23 cellular contexts compared by ENCODE assay signal in the genomic region with DNA sequence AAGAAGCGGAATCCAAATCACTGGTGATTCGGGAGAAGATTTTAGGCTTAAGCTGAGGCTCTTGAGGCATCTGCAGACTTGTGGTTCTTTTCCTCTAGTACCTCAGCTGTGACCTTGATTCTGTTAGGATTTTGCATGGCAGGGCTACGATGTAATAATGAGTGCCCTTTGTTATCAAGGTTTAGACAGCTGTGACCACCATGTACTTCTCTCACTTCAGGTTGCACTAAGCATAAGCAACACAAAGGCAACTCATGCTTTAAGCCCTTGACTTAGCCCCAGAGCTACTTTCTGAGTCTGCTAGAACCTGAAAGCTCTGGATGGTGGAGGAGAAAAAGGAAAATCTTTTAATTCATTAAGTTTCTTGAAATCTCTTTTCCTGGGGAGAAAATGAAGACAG.
"Had no signal": no experiment of that assay in that cellular context is flagged by ENCODE, and none has a peak within 500 bp of the region (broad histone marks: within the 10 kb centered on the region; RNA-seq: fewer than 3 reads in every experiment).

No MANE protein-coding gene starts in this region.

- H3K4me3 Mint-ChIP-seq: effector memory CD8-positive, alpha-beta T cell; immature natural killer cell; naive thymus-derived CD4-positive, alpha-beta T cell; nephron progenitor cell; stimulated activated naive B cell treated with anti-CD40 and anti-IgM and Interleukin-4, amounts not matched to agents 10 μg/mL and 1 μg/mL and 100 μg/mL, for 72 hours; stimulated activated naive CD8-positive, alpha-beta T cell treated with anti-CD3 and anti-CD28 coated beads, Interleukin-15, amount 100 ng/mL, for 72 hours had no signal

- ATAC-seq: effector memory CD8-positive, alpha-beta T cell; gastroesophageal sphincter; left cardiac atrium; left ventricle myocardium superior; naive thymus-derived CD4-positive, alpha-beta T cell; sciatic nerve; stimulated activated naive B cell treated with anti-CD40 and anti-IgM and Interleukin-4, amounts not matched to agents 10 μg/mL and 1 μg/mL and 100 μg/mL, for 72 hours; stimulated activated naive CD8-positive, alpha-beta T cell treated with anti-CD3 and anti-CD28 coated beads, Interleukin-15, amount 100 ng/mL, for 72 hours had no signal

- H3K4me1 Mint-ChIP-seq: immature natural killer cell; naive thymus-derived CD4-positive, alpha-beta T cell; nephron progenitor cell; stimulated activated naive B cell treated with anti-CD40 and anti-IgM and Interleukin-4, amounts not matched to agents 10 μg/mL and 1 μg/mL and 100 μg/mL, for 72 hours; stimulated activated naive CD8-positive, alpha-beta T cell treated with anti-CD3 and anti-CD28 coated beads, Interleukin-15, amount 100 ng/mL, for 72 hours had no signal

- H3K27me3 ChIP-seq: esophagus squamous epithelium, gastroesophageal sphincter, neutrophil, spleen, testis, tibial nerve had no signal

- H3K27ac Mint-ChIP-seq: effector memory CD8-positive, alpha-beta T cell; immature natural killer cell; naive thymus-derived CD4-positive, alpha-beta T cell; nephron progenitor cell; stimulated activated naive B cell treated with anti-CD40 and anti-IgM and Interleukin-4, amounts not matched to agents 10 μg/mL and 1 μg/mL and 100 μg/mL, for 72 hours; stimulated activated naive CD8-positive, alpha-beta T cell treated with anti-CD3 and anti-CD28 coated beads, Interleukin-15, amount 100 ng/mL, for 72 hours had no signal

- H3K36me3 ChIP-seq: esophagus squamous epithelium, gastroesophageal sphincter, neutrophil, spleen, tibial nerve had no signal

- H3K36me3 Mint-ChIP-seq: naive thymus-derived CD4-positive, alpha-beta T cell; stimulated activated naive B cell treated with anti-CD40 and anti-IgM and Interleukin-4, amounts not matched to agents 10 μg/mL and 1 μg/mL and 100 μg/mL, for 72 hours had no signal

- H3K4me3 ChIP-seq: esophagus squamous epithelium, gastroesophageal sphincter, lung, spleen, testis, tibial nerve had no signal

- H3K4me1 ChIP-seq: esophagus squamous epithelium, gastroesophageal sphincter, spleen, testis, tibial nerve had no signal

- H3K27ac ChIP-seq: esophagus squamous epithelium, gastroesophageal sphincter, neutrophil, spleen, testis, tibial nerve had no signal

- DNase-seq: effector memory CD8-positive, alpha-beta T cell; esophagus squamous epithelium; foreskin fibroblast; glutamatergic neuron; immature natural killer cell; left cardiac atrium; left ventricle myocardium superior; mesenchymal stem cell; naive thymus-derived CD4-positive, alpha-beta T cell; nephron progenitor cell; posterior cingulate gyrus; spleen; stimulated activated CD4-positive, alpha-beta T cell treated with anti-CD3 and anti-CD28 coated beads, Interleukin-15, amount 100 ng/mL, for 24 hours; stimulated activated CD4-positive, alpha-beta T cell treated with anti-CD3 and anti-CD28 coated beads, Interleukin-1b, Interleukin-23, amount 100 ng/mL, for 48 hours; stimulated activated CD4-positive, alpha-beta T cell treated with anti-CD3 and anti-CD28 coated beads, Interleukin-4, amount 100 ng/mL, for 4 hours; stimulated activated naive B cell treated with anti-CD40 and anti-IgM and Interleukin-4, amounts not matched to agents 10 μg/mL and 1 μg/mL and 100 μg/mL, for 72 hours; stimulated activated naive CD8-positive, alpha-beta T cell treated with anti-CD3 and anti-CD28 coated beads, Interleukin-15, amount 100 ng/mL, for 72 hours; testis had no signal

- H3K27me3 Mint-ChIP-seq: effector memory CD8-positive, alpha-beta T cell; naive thymus-derived CD4-positive, alpha-beta T cell; stimulated activated naive B cell treated with anti-CD40 and anti-IgM and Interleukin-4, amounts not matched to agents 10 μg/mL and 1 μg/mL and 100 μg/mL, for 72 hours; stimulated activated naive CD8-positive, alpha-beta T cell treated with anti-CD3 and anti-CD28 coated beads, Interleukin-15, amount 100 ng/mL, for 72 hours had no signal
